Comparison of ENCODE assay signal across 8 cellular contexts in genomic region chr21:37087188-37087587, GRCh38. TPM values are rescaled to one million over a fixed set of nuclear protein-coding genes. Genes with fewer than 3 reads are reported as not detected.
DNase-seq lines count a peak whose midpoint lies in the region; ATAC-seq and TF ChIP-seq lines count a peak whose summit lies in the region.

No MANE protein-coding gene starts in this region.

- ATAC-seq in CD4-positive, alpha-beta T cell (ENCODE audit: poor library complexity): peak; percentile 55
- ATAC-seq in lower lobe of right lung (no peak), HG02571 (IDR thresholded peaks at IDR 0.05; ENCODE audit: unreplicated experiment) (no peak)

- H3K4me3 ChIP-seq in lower lobe of right lung: no peak overlapping the region
- no peak overlapping the region for H3K4me3 ChIP-seq in H7 (ENCODE audit: insufficient read depth, low read depth, low read length)

- H3K4me3 Mint-ChIP-seq in CD4-positive, alpha-beta T cell: no peak overlapping the region
- H3K4me3 Mint-ChIP-seq in immature natural killer cell: no peak overlapping the region

- CTCF ChIA-PET in CD4-positive, alpha-beta T cell (lab: Charles Lee): interaction anchor here (0.7 kb wide), 1 partner anchor 11 kb away, joined by 3 read pairs; no protein-coding TSS in a partner anchor

- no peaks in the 10 kb centered on the region for H3K9me3 ChIP-seq in CD4-positive, alpha-beta T cell (ENCODE audit: control insufficient read depth, low read length)
- H3K9me3 ChIP-seq in lower lobe of right lung: no peaks in the 10 kb centered on the region

- H3K27me3 Mint-ChIP-seq in CD4-positive, alpha-beta T cell: no peaks in the 10 kb centered on the region
- H3K27me3 Mint-ChIP-seq in immature natural killer cell (ENCODE audit: low read depth in 3 of 3): no peaks in the 10 kb centered on the region

- intact Hi-C loops in CD4-positive, alpha-beta T cell (cut with DNase I, micrococcal nuclease): loop anchor here in 1 of 2 experiments (10.0 kb wide), 1 partner anchor 78 kb away; no protein-coding TSS in a partner anchor
- intact Hi-C loops in lower lobe of right lung (cut with DNase I): no loop called here

- peaks cover 23% of the 10 kb centered on the region for H3K4me1 Mint-ChIP-seq in CD4-positive, alpha-beta T cell (ENCODE audit: low read depth)
- H3K4me1 Mint-ChIP-seq in immature natural killer cell: peaks cover 7 to 10% of the 10 kb centered on the region in 2 donors

- H3K27ac ChIP-seq in CD4-positive, alpha-beta T cell (ENCODE audit: low read depth, low read length): no peak overlapping the region
- no peak overlapping the region for H3K27ac ChIP-seq in lower lobe of right lung

- H3K9me3 Mint-ChIP-seq in CD4-positive, alpha-beta T cell: no peaks in the 10 kb centered on the region
- no peaks in the 10 kb centered on the region for H3K9me3 Mint-ChIP-seq in immature natural killer cell

- DNase-seq in CD4-positive, alpha-beta T cell: no peak
- DNase-seq in Kasumi-1 (lab: John Stamatoyannopoulos, UW) (peak; percentile 39 to 54), astrocyte of the hippocampus (ENCODE audit: low read depth, low spot score) (peak; percentile 41), lower lobe of right lung (no peak), immature natural killer cell (no peak), KG1 (lab: John Stamatoyannopoulos, UW) (no peak), H7 (no peak)

- H3K36me3 ChIP-seq in lower lobe of right lung (peaks cover 27% of the 10 kb centered on the region), H7 (replicated peaks; ENCODE audit: control insufficient read depth, insufficient read depth, low read length) (no peaks in the 10 kb centered on the region)

- no peaks in the 10 kb centered on the region for H3K27me3 ChIP-seq in CD4-positive, alpha-beta T cell (ENCODE audit: control insufficient read depth, insufficient read depth, low read length)
- H3K27me3 ChIP-seq in lower lobe of right lung (ENCODE audit: low read depth): no peaks in the 10 kb centered on the region
- no peaks in the 10 kb centered on the region for H3K27me3 ChIP-seq in H7 (ENCODE audit: control insufficient read depth, insufficient read depth, low read length)

- no peak overlapping the region for H3K27ac Mint-ChIP-seq in CD4-positive, alpha-beta T cell
- H3K27ac Mint-ChIP-seq in immature natural killer cell: no peak overlapping the region

- POLR2A ChIA-PET in CD4-positive, alpha-beta T cell (lab: Charles Lee): interaction anchor here (0.6 kb wide), 1 partner anchor 863 kb away, joined by 3 read pairs; no protein-coding TSS in a partner anchor

- no peak for TF ChIP-seq CTCF in CD4-positive, alpha-beta T cell (IDR thresholded peaks at IDR 0.05)
- peak; percentile 16 for TF ChIP-seq CTCF in lower lobe of right lung (IDR thresholded peaks at IDR 0.05)

- H3K4me1 ChIP-seq in lower lobe of right lung: peaks cover 17% of the 10 kb centered on the region

- peaks cover 28% of the 10 kb centered on the region for H3K36me3 Mint-ChIP-seq in CD4-positive, alpha-beta T cell (ENCODE audit: low read depth)
- H3K36me3 Mint-ChIP-seq in immature natural killer cell: peaks cover 2 to 15% (median 9%) of the 10 kb centered on the region in 3 donors

RNA-seq across cellular contexts. Expression of gene TTC3, which starts 14.1 kb away (rescaled TPM):
- 100 to 1,000 TPM; 141 to 142 TPM for total RNA-seq in CD4-positive, alpha-beta T cell
- 93.0 TPM for total RNA-seq in lower lobe of right lung
- polyA plus RNA-seq in immature natural killer cell: 10 to 100 TPM; 26.9 to 67.8 (median 31.2) TPM
- total RNA-seq in H7 (2014; rRNA removed; shearing (Covaris generic)): 32.2 and 32.3 TPM in 2 replicates

RNA-seq across cellular contexts. Expression of gene PIGP, which starts 14.3 kb away (rescaled TPM):
- total RNA-seq in CD4-positive, alpha-beta T cell: 10 to 100 TPM; 11.1 to 14.8 TPM
- total RNA-seq in lower lobe of right lung: 28.7 TPM
- polyA plus RNA-seq in immature natural killer cell: 10 to 100 TPM; 15.4 to 31.7 (median 26.6) TPM
- 7.9 and 10.0 TPM in 2 replicates for total RNA-seq in H7 (2014; rRNA removed; shearing (Covaris generic))

Comparison
In these comparisons a context has a peak if more than half of its experiments do, and no peak if none do; other contexts are left out.
1. DNase-seq: peak in Kasumi-1 (2 of 2) and astrocyte of the hippocampus (single experiment); none in CD4-positive, alpha-beta T cell (0 of 10), lower lobe of right lung (single experiment), immature natural killer cell (0 of 3), KG1 (single experiment) and H7 (single experiment).